ENCODE assay signal across 7 cellular contexts in the genomic region with DNA sequence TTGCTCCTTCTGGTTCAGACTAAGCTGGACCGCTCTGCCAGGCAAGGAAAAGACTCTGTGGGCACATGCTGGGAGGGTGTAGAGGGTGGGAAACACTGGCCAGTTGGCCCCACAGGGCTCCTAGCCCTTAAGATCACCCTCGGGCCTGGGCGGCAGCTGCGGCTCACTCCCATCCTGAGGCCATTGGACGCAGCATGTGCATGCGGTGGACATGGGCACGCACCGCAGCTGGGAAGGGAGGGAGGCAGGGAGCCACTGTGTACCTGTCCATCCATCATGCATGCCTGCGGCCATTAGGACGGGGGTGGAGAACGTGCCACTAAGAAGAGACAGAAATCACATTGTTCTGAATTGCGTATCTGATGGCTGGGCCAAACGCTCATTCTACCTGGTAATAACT.
"Had no signal": no experiment of that assay in that cellular context is flagged by ENCODE, and none has a peak within 500 bp of the region (broad histone marks: within the 10 kb centered on the region; RNA-seq: fewer than 3 reads in every experiment).

No MANE protein-coding gene starts in this region.

- H3K4me2 ChIP-seq: GM23338 had no signal

- H2AFZ ChIP-seq: GM23338 had no signal

- ATAC-seq: GM23338, HepG2, K562 had no signal

- H3K27ac ChIP-seq: HL-60 had no signal

- H3K4me3 ChIP-seq: GM23338, K562 had no signal

- DNase-seq: H9, HCEC 1CT, KG1 had no signal
